14 cellular contexts compared by ENCODE assay signal in the genomic region with DNA sequence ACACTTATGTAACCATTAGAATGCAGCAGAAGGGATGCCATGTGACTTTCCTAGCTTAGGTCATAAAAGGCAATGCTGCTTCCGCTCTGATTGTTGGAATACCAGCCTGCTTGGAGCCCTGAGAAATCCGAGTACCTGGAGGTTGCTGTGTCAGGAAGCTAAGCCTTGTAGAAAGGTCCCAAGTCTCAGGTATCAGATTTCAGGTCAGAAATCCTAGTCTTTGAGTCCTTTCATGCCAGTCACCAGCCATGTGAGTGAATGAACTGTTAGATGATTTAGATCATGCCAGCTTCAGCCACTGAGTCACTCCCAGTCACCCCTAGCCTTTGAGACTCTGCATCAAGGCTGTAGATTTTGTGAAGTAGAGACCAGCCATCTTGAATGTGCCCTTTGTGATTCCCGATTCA. TPM values are rescaled to one million over a fixed set of nuclear protein-coding genes. Genes with fewer than 3 reads are reported as not detected.
DNase-seq lines count a peak whose midpoint lies in the region; ATAC-seq and TF ChIP-seq lines count a peak whose summit lies in the region.
"Had no signal": no experiment of that assay in that cellular context is flagged by ENCODE, and none has a peak within 500 bp of the region (broad histone marks: within the 10 kb centered on the region; RNA-seq: fewer than 3 reads in every experiment).

No MANE protein-coding gene starts in this region.

- H3K27me3 Mint-ChIP-seq in CD4-positive, alpha-beta T cell: no peaks in the 10 kb centered on the region
- H3K27me3 Mint-ChIP-seq: activated CD4-positive, alpha-beta memory T cell treated with anti-CD3 and anti-CD28 coated beads, Interleukin-2, amount 10 ng/mL, durations not matched to agents 7 days and 5 days had no signal

- H3K27ac ChIP-seq in CD4-positive, alpha-beta T cell (ENCODE audit: low read depth, low read length): no peak overlapping the region

- H3K4me3 Mint-ChIP-seq in CD4-positive, alpha-beta T cell: no peak overlapping the region
- H3K4me3 Mint-ChIP-seq: activated CD4-positive, alpha-beta memory T cell treated with anti-CD3 and anti-CD28 coated beads, Interleukin-2, amount 10 ng/mL, durations not matched to agents 7 days and 5 days; CD14-positive monocyte had no signal

- in situ Hi-C loops in ACHN (cut with HindIII; ENCODE audit: low pct_ligation_motif_present, low pct_unique_long_range_greater_than_20kb, low sequenced_read_pairs): no loop called here

- CTCF ChIA-PET in CD4-positive, alpha-beta T cell (lab: Charles Lee): interaction anchor here (1.1 to 1.8 kb wide), 3 partner anchors 9 to 710 kb away, joined by 3 to 4 read pairs (median 4); partner anchors contain the start of gene METAP1

- H3K9me3 Mint-ChIP-seq in CD4-positive, alpha-beta T cell: peaks cover 5% of the 10 kb centered on the region

- H3K9me3 ChIP-seq in CD4-positive, alpha-beta T cell (ENCODE audit: control insufficient read depth, low read length): no peaks in the 10 kb centered on the region

- POLR2A ChIA-PET in CD4-positive, alpha-beta T cell (lab: Charles Lee): interaction anchor here (0.6 to 1.5 kb wide), 2 partner anchors 24 to 98 kb away, joined by 3 to 4 read pairs; partner anchors contain the start of gene RAP1GDS1

- no peak overlapping the region for H3K4me3 ChIP-seq in H7 (ENCODE audit: insufficient read depth, low read depth, low read length)

- ATAC-seq in HG02852 (IDR thresholded peaks at IDR 0.05; ENCODE audit: unreplicated experiment) (no peak), HG03039 (IDR thresholded peaks at IDR 0.05; ENCODE audit: unreplicated experiment) (no peak)
- no peak for ATAC-seq in CD4-positive, alpha-beta T cell (ENCODE audit: poor library complexity)
- ATAC-seq: stimulated activated naive CD8-positive, alpha-beta T cell treated with anti-CD3 and anti-CD28 coated beads, Interleukin-15, Interleukin-2, amounts not matched to agents 100 U/mL and 50 U/mL, for 24 hours had no signal

- no peaks in the 10 kb centered on the region for H3K36me3 ChIP-seq in H7 (replicated peaks; ENCODE audit: control insufficient read depth, insufficient read depth, low read length)

- H3K36me3 Mint-ChIP-seq in CD4-positive, alpha-beta T cell (ENCODE audit: low read depth): peaks cover 14% of the 10 kb centered on the region

- intact Hi-C loops in CD4-positive, alpha-beta T cell (cut with DNase I, micrococcal nuclease): no loop called here

- no peaks in the 10 kb centered on the region for H3K27me3 ChIP-seq in H7 (ENCODE audit: control insufficient read depth, insufficient read depth, low read length)
- no peaks in the 10 kb centered on the region for H3K27me3 ChIP-seq in CD4-positive, alpha-beta T cell (ENCODE audit: control insufficient read depth, insufficient read depth, low read length)

- TF ChIP-seq CTCF in CD4-positive, alpha-beta T cell (IDR thresholded peaks at IDR 0.05): no peak

- H3K4me1 Mint-ChIP-seq in CD4-positive, alpha-beta T cell (ENCODE audit: low read depth): peaks cover 66% of the 10 kb centered on the region

- DNase-seq in ACHN (peak; percentile 30), H7 (peak; percentile 30), RKO (ENCODE audit: low spot score) (peak; percentile 76), glomerular visceral epithelial cell (ENCODE audit: extremely low spot score) (peak; percentile 22), C1 segment of cervical spinal cord (lab: John Stamatoyannopoulos, UW) (no peak)
- no peak for DNase-seq in CD4-positive, alpha-beta T cell
- DNase-seq: activated CD4-positive, alpha-beta memory T cell treated with anti-CD3 and anti-CD28 coated beads, Interleukin-2, amount 10 ng/mL, durations not matched to agents 7 days and 5 days; KBM-7; kidney; NCI-H226; stimulated activated naive CD8-positive, alpha-beta T cell treated with anti-CD3 and anti-CD28 coated beads, Interleukin-15, Interleukin-2, amounts not matched to agents 100 U/mL and 50 U/mL, for 24 hours had no signal

- no peak overlapping the region for H3K27ac Mint-ChIP-seq in CD4-positive, alpha-beta T cell
- H3K27ac Mint-ChIP-seq: activated CD4-positive, alpha-beta memory T cell treated with anti-CD3 and anti-CD28 coated beads, Interleukin-2, amount 10 ng/mL, durations not matched to agents 7 days and 5 days; CD14-positive monocyte had no signal

RNA-seq across cellular contexts. Expression of gene RAP1GDS1, which starts 23.5 kb away (rescaled TPM):
- 37.2 and 53.0 TPM in 2 replicates for total RNA-seq in H7 (2014; rRNA removed; shearing (Covaris generic))
- total RNA-seq in CD4-positive, alpha-beta T cell: 10 to 100 TPM; 22.3 to 25.2 TPM

Comparison
In these comparisons a context has a peak if more than half of its experiments do, and no peak if none do; other contexts are left out.
1. DNase-seq: peak in ACHN (single experiment), H7 (single experiment), RKO (single experiment) and glomerular visceral epithelial cell (single experiment); none in CD4-positive, alpha-beta T cell (0 of 10) and C1 segment of cervical spinal cord (0 of 14).